Comparison of ENCODE assay signal across 17 cellular contexts in genomic region chr13:54424344-54424743, GRCh38.
DNase-seq lines count a peak whose midpoint lies in the region; ATAC-seq and TF ChIP-seq lines count a peak whose summit lies in the region.
"Had no signal": no experiment of that assay in that cellular context is flagged by ENCODE, and none has a peak within 500 bp of the region (broad histone marks: within the 10 kb centered on the region; RNA-seq: fewer than 3 reads in every experiment).

No MANE protein-coding gene starts in this region.

- DNase-seq in NCI-H146 (lab: John Stamatoyannopoulos, UW) = peak; percentile 24
- DNase-seq in NCI-H146 treated with DMSO at 0.1 percent for 48 hours (lab: John Stamatoyannopoulos, UW; ENCODE audit: unreplicated experiment) = no peak
- peak; percentile 23 for DNase-seq in GM23338 (ENCODE audit: low spot score)
- DNase-seq in WTC11 (ENCODE audit: low spot score) = no peak
- DNase-seq in mesendoderm = peak; percentile 16
- DNase-seq in hippocampal formation (lab: John Stamatoyannopoulos, UW) = no peak
- DNase-seq in heart right ventricle = no peak
- DNase-seq: AML-193; Caco-2; CD4-positive, alpha-beta T cell; GM23248; HCEC 1CT had no signal

- no peak overlapping the region for H2AK5ac ChIP-seq in mesendoderm (ENCODE audit: low read length)

- H2BK15ac ChIP-seq in mesendoderm (replicated peaks; ENCODE audit: low read depth) = no peak overlapping the region

- CTCF ChIA-PET in WTC11 (lab: Charles Lee) = no interaction called here

- H3K4ac ChIP-seq in mesendoderm (ENCODE audit: low read depth, low read length) = no peak overlapping the region

- no peak overlapping the region for H2BK120ac ChIP-seq in mesendoderm (ENCODE audit: low read depth, low read length)

- H3K18ac ChIP-seq in mesendoderm (ENCODE audit: low read length) = no peak overlapping the region

- no peaks in the 10 kb centered on the region for H3K36me3 ChIP-seq in GM23338 (ENCODE audit: insufficient read depth)
- no peaks in the 10 kb centered on the region for H3K36me3 ChIP-seq in mesendoderm (ENCODE audit: control insufficient read depth, insufficient read depth, low read length)
- no peaks in the 10 kb centered on the region for H3K36me3 ChIP-seq in heart right ventricle

- H3K27me3 ChIP-seq in GM23338 (ENCODE audit: insufficient read depth) = no peaks in the 10 kb centered on the region
- no peaks in the 10 kb centered on the region for H3K27me3 ChIP-seq in mesendoderm (ENCODE audit: insufficient read depth, low read length, poor library complexity)
- no peaks in the 10 kb centered on the region for H3K27me3 ChIP-seq in heart right ventricle

- intact Hi-C loops in heart right ventricle (cut with DNase I) = no loop called here

- H3K4me1 Mint-ChIP-seq in GM23338 = no peaks in the 10 kb centered on the region; the same call in 2 of the 3 replicates
- H3K4me1 Mint-ChIP-seq in WTC11 = peaks cover 11% of the 10 kb centered on the region
- H3K4me1 Mint-ChIP-seq: IgD-negative memory B cell had no signal

- H3K27ac ChIP-seq in GM23338 (ENCODE audit: low read depth) (no peak overlapping the region), mesendoderm (ENCODE audit: low read depth, low read length) (no peak overlapping the region), heart right ventricle (no peak overlapping the region)
- H3K27ac ChIP-seq: 22Rv1, A549, C4-2B, GM23248 had no signal

- no peak overlapping the region for H3K4me3 Mint-ChIP-seq in GM23338
- no peak overlapping the region for H3K4me3 Mint-ChIP-seq in WTC11
- H3K4me3 Mint-ChIP-seq: CD4-positive, alpha-beta T cell; IgD-negative memory B cell had no signal

- H3K27me3 Mint-ChIP-seq in GM23338 (ENCODE audit: insufficient read depth, low read depth, poor library complexity) = no peaks in the 10 kb centered on the region
- H3K27me3 Mint-ChIP-seq in WTC11 (ENCODE audit: low read depth) = no peaks in the 10 kb centered on the region
- H3K27me3 Mint-ChIP-seq: CD4-positive, alpha-beta T cell; IgD-negative memory B cell had no signal

- H3K9me2 ChIP-seq in GM23338 (ENCODE audit: insufficient read depth) = no peaks in the 10 kb centered on the region

- POLR2A ChIA-PET in WTC11 (lab: Charles Lee) = no interaction called here

- H3K79me2 ChIP-seq in GM23338 (replicated peaks; ENCODE audit: insufficient read depth) = no peaks in the 10 kb centered on the region
- H3K79me2 ChIP-seq in mesendoderm (ENCODE audit: control insufficient read depth, insufficient read depth, low read length) = no peaks in the 10 kb centered on the region

- H3K23ac ChIP-seq in mesendoderm (ENCODE audit: low read length) = no peak overlapping the region

- H3K36me3 Mint-ChIP-seq in GM23338 (ENCODE audit: low read depth) = no peaks in the 10 kb centered on the region
- H3K36me3 Mint-ChIP-seq in WTC11 = no peaks in the 10 kb centered on the region
- H3K36me3 Mint-ChIP-seq: IgD-negative memory B cell had no signal

- WGBS in mesendoderm (ENCODE audit: extremely low coverage, insufficient coverage, low lambda C conversion rate) = no CpG with 5 or more reads among the region's 2 CpGs
- WGBS in heart right ventricle, 2 donors = 40 to 51% methylated on average over 2 of the region's 2 CpGs

- H2BK5ac ChIP-seq in mesendoderm (ENCODE audit: low read length) = no peak overlapping the region

- H3K9me3 Mint-ChIP-seq in GM23338 = no peaks in the 10 kb centered on the region
- no peaks in the 10 kb centered on the region for H3K9me3 Mint-ChIP-seq in WTC11

- peak; percentile 28; the same call in 2 of the 3 replicates for ATAC-seq in GM23338
- ATAC-seq in WTC11 = peak; percentile 56
- ATAC-seq in heart right ventricle = no peak
- ATAC-seq: A549, HepG2 had no signal

- no peak overlapping the region for H4K8ac ChIP-seq in mesendoderm (ENCODE audit: low read depth, low read length)

- H3K4me3 ChIP-seq in GM23338 = no peak overlapping the region
- no peak overlapping the region for H3K4me3 ChIP-seq in mesendoderm (ENCODE audit: low read length)
- H3K4me3 ChIP-seq in heart right ventricle = no peak overlapping the region
- H3K4me3 ChIP-seq: A549, GM23248 had no signal

- no peak overlapping the region for H2AFZ ChIP-seq in GM23338
- H2AFZ ChIP-seq: GM23248 had no signal

- H3K27ac Mint-ChIP-seq in GM23338 (no peak overlapping the region), WTC11 (no peak overlapping the region)
- H3K27ac Mint-ChIP-seq: CD4-positive, alpha-beta T cell; IgD-negative memory B cell had no signal

- no peak overlapping the region for H3K4me2 ChIP-seq in GM23338
- H3K4me2 ChIP-seq in mesendoderm (ENCODE audit: low read length) = no peak overlapping the region
- H3K4me2 ChIP-seq: A549 had no signal

- H3K9ac ChIP-seq in mesendoderm (ENCODE audit: low read length) = no peak overlapping the region
- H3K9ac ChIP-seq: GM23248 had no signal

- H3K9me3 ChIP-seq in heart right ventricle = peaks cover 0 to 2% (median 0%) of the 10 kb centered on the region in 11 donors
- H3K9me3 ChIP-seq: A549, Caco-2 had no signal

- H3K79me1 ChIP-seq in mesendoderm (ENCODE audit: low read length) = no peaks in the 10 kb centered on the region

- no peak for TF ChIP-seq CTCF in GM23338 (conservative IDR thresholded peaks at IDR 0.05; ENCODE audit: low read depth in 2 of 2)
- TF ChIP-seq CTCF in WTC11 (IDR thresholded peaks at IDR 0.05) = no peak
- no peak for TF ChIP-seq CTCF in heart right ventricle (IDR thresholded peaks at IDR 0.05)

- H3K4me1 ChIP-seq in GM23338 (ENCODE audit: insufficient read depth) (no peaks in the 10 kb centered on the region), mesendoderm (ENCODE audit: control insufficient read depth, low read depth, low read length) (no peaks in the 10 kb centered on the region), heart right ventricle (no peaks in the 10 kb centered on the region)
- H3K4me1 ChIP-seq: A549, Caco-2 had no signal

- H4K20me1 ChIP-seq in GM23338 (replicated peaks; ENCODE audit: insufficient read depth) = no peaks in the 10 kb centered on the region

- H3F3A ChIP-seq in GM23338 (replicated peaks; ENCODE audit: low read depth) = no peaks in the 10 kb centered on the region

- H3K56ac ChIP-seq in mesendoderm (ENCODE audit: low read length) = no peak overlapping the region

- H4K5ac ChIP-seq in mesendoderm (ENCODE audit: low read length) = no peak overlapping the region

TF ChIP-seq in GM23338, 12 proteins besides CTCF, POLR2A, EP300 and RAD21 (continues in another document):
- no peak for TF ChIP-seq POLR2AphosphoS5 (IDR thresholded peaks at IDR 0.05; ENCODE audit: low read depth)
- no peak for TF ChIP-seq EZH2 (IDR thresholded peaks at IDR 0.05; ENCODE audit: low read depth, unreplicated experiment)
- no peak for TF ChIP-seq STAT1 (IDR thresholded peaks at IDR 0.05; ENCODE audit: unreplicated experiment)
- TF ChIP-seq NANOG (IDR thresholded peaks at IDR 0.05; ENCODE audit: borderline replicate concordance) = no peak
- no peak for TF ChIP-seq ZNF114 (CRISPR knock-in tag; IDR thresholded peaks at IDR 0.05)

TF ChIP-seq in WTC11, 78 proteins besides CTCF, POLR2A, EP300 and RAD21:
- TF ChIP-seq USF2 (CRISPR knock-in tag; IDR thresholded peaks at IDR 0.05) (peak; percentile 59; the same call in 1 of the 2 replicates), USF1 (CRISPR knock-in tag; IDR thresholded peaks at IDR 0.05) (0 out of 2 replicates have a peak, but pooled peaks have one; percentile 23), ZNF232 (CRISPR knock-in tag; IDR thresholded peaks at IDR 0.05) (no peak)

Comparison
In these comparisons a context has a peak if more than half of its experiments do, and no peak if none do; other contexts are left out.
1. DNase-seq: peak in NCI-H146 (single experiment), GM23338 (single experiment) and mesendoderm (single experiment); none in NCI-H146 treated with DMSO at 0.1 percent for 48 hours (single experiment), WTC11 (single experiment), hippocampal formation (0 of 2) and heart right ventricle (0 of 2).
2. ATAC-seq: peak in GM23338 (single experiment) and WTC11 (single experiment); none in heart right ventricle (0 of 8).